ENCODE assay signal across 1 cellular context in genomic region chr6:143059616-143060353, GRCh38.
TF ChIP-seq lines count a peak whose summit lies in the region.

No MANE protein-coding gene starts in this region.

TF ChIP-seq in HepG2, 621 proteins besides CTCF, POLR2A, EP300 and RAD21 (continued from another document and continues in another):
- TF ChIP-seq HNF1A (IDR thresholded peaks at IDR 0.05; ENCODE audit: low read depth) (0 out of 2 replicates have a peak, but pooled peaks have one; percentile 26), HNF1A (CRISPR knock-in tag; IDR thresholded peaks at IDR 0.05; ENCODE audit: borderline replicate concordance) (no peak; the same call in 1 of the 2 replicates), HHEX (CRISPR knock-in tag; IDR thresholded peaks at IDR 0.05) (no peak), ZNF598 (CRISPR knock-in tag; IDR thresholded peaks at IDR 0.05; ENCODE audit: borderline replicate concordance) (no peak), NFIC (IDR thresholded peaks at IDR 0.05; ENCODE audit: low read length) (peak; percentile 51; the same call in 1 of the 2 replicates), ZNF782 (CRISPR knock-in tag; IDR thresholded peaks at IDR 0.05; ENCODE audit: borderline replicate concordance) (no peak), FOXK2 (IDR thresholded peaks at IDR 0.05) (peak; percentile 61; the same call in 1 of the 2 replicates), ZNF234 (CRISPR knock-in tag; conservative IDR thresholded peaks at IDR 0.05) (no peak), PCBP1 (IDR thresholded peaks at IDR 0.05; ENCODE audit: borderline replicate concordance, low read depth, low read length) (no peak), FLYWCH1 (CRISPR knock-in tag; IDR thresholded peaks at IDR 0.05) (no peak), ZNF317 (CRISPR knock-in tag; IDR thresholded peaks at IDR 0.05) (no peak), ATF3 (CRISPR knock-in tag; IDR thresholded peaks at IDR 0.05) (peak; percentile 81), ZGPAT (CRISPR knock-in tag; IDR thresholded peaks at IDR 0.05) (no peak), MATR3 (CRISPR knock-in tag; IDR thresholded peaks at IDR 0.05) (no peak), SMAD1 (CRISPR knock-in tag; IDR thresholded peaks at IDR 0.05; ENCODE audit: borderline replicate concordance, low read depth) (no peak), ZBTB49 (CRISPR knock-in tag; IDR thresholded peaks at IDR 0.05; ENCODE audit: borderline replicate concordance) (no peak), ZBTB1 (CRISPR knock-in tag; IDR thresholded peaks at IDR 0.05; ENCODE audit: borderline replicate concordance) (no peak), ZNF670 (CRISPR knock-in tag; IDR thresholded peaks at IDR 0.05; ENCODE audit: borderline replicate concordance) (peak; percentile 59; the same call in 1 of the 2 replicates), HOXA7 (CRISPR knock-in tag; IDR thresholded peaks at IDR 0.05) (no peak), RFX3 (CRISPR knock-in tag; IDR thresholded peaks at IDR 0.05) (no peak), GFI1 (CRISPR knock-in tag; IDR thresholded peaks at IDR 0.05; ENCODE audit: borderline replicate concordance) (no peak), ZBTB38 (CRISPR knock-in tag; IDR thresholded peaks at IDR 0.05) (no peak), ZNF614 (CRISPR knock-in tag; IDR thresholded peaks at IDR 0.05; ENCODE audit: borderline replicate concordance) (peak; percentile 41; the same call in 1 of the 2 replicates), EEA1 (CRISPR knock-in tag; IDR thresholded peaks at IDR 0.05; ENCODE audit: borderline replicate concordance) (no peak), MTA3 (CRISPR knock-in tag; IDR thresholded peaks at IDR 0.05) (no peak), MEIS1 (CRISPR knock-in tag; IDR thresholded peaks at IDR 0.05; ENCODE audit: borderline replicate concordance) (no peak), ZNF292 (CRISPR knock-in tag; IDR thresholded peaks at IDR 0.05; ENCODE audit: borderline replicate concordance, low read depth) (no peak), ZNF616 (CRISPR knock-in tag; IDR thresholded peaks at IDR 0.05; ENCODE audit: low read depth) (no peak), TERF1 (CRISPR knock-in tag; IDR thresholded peaks at IDR 0.05) (no peak), ZNF790 (CRISPR knock-in tag; IDR thresholded peaks at IDR 0.05; ENCODE audit: borderline replicate concordance) (no peak), ZNF597 (CRISPR knock-in tag; IDR thresholded peaks at IDR 0.05) (no peak), HOXA3 (CRISPR knock-in tag; IDR thresholded peaks at IDR 0.05) (no peak), HOXA9 (CRISPR knock-in tag; IDR thresholded peaks at IDR 0.05; ENCODE audit: borderline replicate concordance) (no peak), ZNF816 (CRISPR knock-in tag; IDR thresholded peaks at IDR 0.05; ENCODE audit: borderline replicate concordance) (no peak; the same call in 1 of the 2 replicates), HOXD1 (CRISPR knock-in tag; IDR thresholded peaks at IDR 0.05) (no peak), ZNF775 (CRISPR knock-in tag; IDR thresholded peaks at IDR 0.05; ENCODE audit: borderline replicate concordance) (no peak), MAFG (CRISPR knock-in tag; IDR thresholded peaks at IDR 0.05) (no peak), ZNF770 (CRISPR knock-in tag; IDR thresholded peaks at IDR 0.05) (0 out of 2 replicates have a peak, but pooled peaks have one; percentile 14), SAFB2 (CRISPR knock-in tag; IDR thresholded peaks at IDR 0.05; ENCODE audit: borderline replicate concordance, low read depth) (no peak), SOX13 (IDR thresholded peaks at IDR 0.05) (no peak), SOX13 (CRISPR knock-in tag; conservative IDR thresholded peaks at IDR 0.05 in 1 of 2, IDR thresholded peaks at IDR 0.05 in 1 of 2) (peak in 1 of 2 experiments; percentile 74; a peak in 1 of 4 replicates), ZNF160 (CRISPR knock-in tag; IDR thresholded peaks at IDR 0.05) (no peak), ZSCAN21 (CRISPR knock-in tag; IDR thresholded peaks at IDR 0.05; ENCODE audit: borderline replicate concordance) (no peak), TBX2 (CRISPR knock-in tag; IDR thresholded peaks at IDR 0.05; ENCODE audit: borderline replicate concordance) (no peak), CEBPZ (IDR thresholded peaks at IDR 0.05; ENCODE audit: low read length) (no peak), SNAPC2 (CRISPR knock-in tag; IDR thresholded peaks at IDR 0.05) (no peak; the same call in 1 of the 2 replicates), MZF1 (CRISPR knock-in tag; IDR thresholded peaks at IDR 0.05; ENCODE audit: borderline replicate concordance) (no peak), TRAFD1 (CRISPR knock-in tag; IDR thresholded peaks at IDR 0.05; ENCODE audit: borderline replicate concordance) (no peak)
